In the genomic region with DNA sequence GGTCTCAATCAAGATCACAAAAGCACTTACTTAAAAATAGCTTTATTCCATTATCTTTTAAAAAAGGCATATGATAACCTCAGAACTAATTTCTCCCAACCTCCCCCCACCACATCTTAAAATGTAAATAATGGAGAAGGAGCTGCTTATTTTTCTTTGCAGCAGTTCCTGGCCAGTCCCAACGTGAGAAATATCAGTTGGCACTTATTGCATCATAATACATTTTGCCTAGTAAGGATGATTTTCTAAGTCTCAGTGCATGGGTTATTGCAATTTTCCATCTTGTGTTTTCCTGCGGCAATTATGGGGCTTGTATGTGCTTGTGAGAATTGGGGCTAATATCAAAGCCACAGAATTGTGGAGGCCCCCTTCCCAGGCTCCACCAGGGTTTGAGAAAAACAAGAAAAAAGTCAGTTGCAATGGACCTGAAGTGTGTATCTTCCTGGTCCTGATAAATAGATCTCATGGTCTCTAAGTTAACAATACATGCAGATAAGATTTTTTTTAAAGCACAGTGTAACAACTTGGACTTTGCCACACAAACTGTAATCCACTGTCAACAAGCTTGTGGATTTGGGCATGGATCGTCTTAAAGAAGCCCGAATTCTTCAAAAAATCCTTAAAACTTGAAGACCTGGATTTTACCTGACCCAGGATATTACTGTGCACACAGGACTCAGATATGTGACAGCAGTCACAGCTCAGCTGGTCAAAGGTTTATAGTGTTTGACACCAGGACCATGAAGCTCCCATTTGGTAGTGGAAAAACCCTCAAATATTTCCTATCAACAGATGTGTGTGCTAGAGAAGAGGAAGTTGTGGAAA, we compare ENCODE assay signal across 10 cellular contexts. TPM values are rescaled to one million over a fixed set of nuclear protein-coding genes. Genes with fewer than 3 reads are reported as not detected.
DNase-seq lines count a peak whose midpoint lies in the region; ATAC-seq, FAIRE-seq and TF ChIP-seq lines count a peak whose summit lies in the region.
"Had no signal": no experiment of that assay in that cellular context is flagged by ENCODE, and none has a peak within 500 bp of the region (broad histone marks: within the 10 kb centered on the region; RNA-seq: fewer than 3 reads in every experiment).

No MANE protein-coding gene starts in this region.

- intact Hi-C loops in CD8-positive, alpha-beta T cell (cut with DNase I, micrococcal nuclease), result loop anchor here (2.0 to 10.0 kb wide), 3 partner anchors 59 to 1601 kb away; partner anchors contain the start of gene PRKAB1 (in 1 of the 2)
- intact Hi-C loops in K562 (cut with micrococcal nuclease), result loop anchor here (5.0 kb wide), 1 partner anchor 39 kb away; the partner anchor contains the start of gene VSIG10
- intact Hi-C loops in naive thymus-derived CD4-positive, alpha-beta T cell (cut with micrococcal nuclease), result loop anchor here (2.0 to 10.0 kb wide), 9 partner anchors 39 to 1601 kb away; partner anchors contain the start of genes FBXO21 (in 1 of the 2), PRKAB1 (in 1 of the 2), RNFT2 (in 1 of the 2) and SPRING1 (in 1 of the 2)

- peaks cover 32% of the 10 kb centered on the region for H3K79me2 ChIP-seq in K562 (ENCODE audit: control insufficient read depth, insufficient read depth, low read length)

- no peaks in the 10 kb centered on the region for H3K9me1 ChIP-seq in K562 (ENCODE audit: control insufficient read depth, insufficient read depth, low read length)

- 47% methylated on average over 4 of the region's 4 CpGs for WGBS in K562 (ENCODE audit: insufficient coverage, low coverage, missing lambda C conversion rate)

- in situ Hi-C loops in K562 (cut with MboI), result no loop called here

- peak overlapping the region; percentile 47 for H3K4me3 Mint-ChIP-seq in CD8-positive, alpha-beta T cell
- peak overlapping the region; percentile 39 to 100 (median 84) for H3K4me3 Mint-ChIP-seq in naive thymus-derived CD4-positive, alpha-beta T cell

- peaks cover 6% of the 10 kb centered on the region for H3K27me3 Mint-ChIP-seq in CD8-positive, alpha-beta T cell (ENCODE audit: low read depth)
- H3K27me3 Mint-ChIP-seq in naive thymus-derived CD4-positive, alpha-beta T cell, result peaks cover 0 to 9% (median 0%) of the 10 kb centered on the region in 5 donors

- peaks cover 5% of the 10 kb centered on the region; the same call in 1 of the 2 replicates for H4K20me1 ChIP-seq in K562 (replicated peaks; ENCODE audit: control insufficient read depth, insufficient read depth, low read length)

- no peak overlapping the region for H3K27ac Mint-ChIP-seq in CD8-positive, alpha-beta T cell
- H3K27ac Mint-ChIP-seq in naive thymus-derived CD4-positive, alpha-beta T cell, result peak overlapping the region in 3 of 9 donors; percentile 31 to 98 (median 51)

- no peak for TF ChIP-seq CTCF in CD8-positive, alpha-beta T cell (IDR thresholded peaks at IDR 0.05)
- TF ChIP-seq CTCF in K562 (IDR thresholded peaks at IDR 0.05 in 2 of 3, conservative IDR thresholded peaks at IDR 0.05 in 1 of 3; ENCODE audit: insufficient read depth in 2 of 3, low read depth in 1 of 3, low read length in 3 of 3), result no peak

- no peak overlapping the region for H3K9ac ChIP-seq in K562 (ENCODE audit: insufficient read depth in 1 of 2, low read depth in 2 of 2, low read length in 2 of 2)

- no peaks in the 10 kb centered on the region for H3K36me3 ChIP-seq in CD8-positive, alpha-beta T cell (ENCODE audit: insufficient read depth, low read length)
- no peaks in the 10 kb centered on the region for H3K36me3 ChIP-seq in K562 (ENCODE audit: control insufficient read depth, insufficient read depth, low read length)
- peaks cover 0 to 8% (median 0%) of the 10 kb centered on the region in 3 experiments for H3K36me3 ChIP-seq in naive thymus-derived CD4-positive, alpha-beta T cell (ENCODE audit: control insufficient read depth in 2 of 3, insufficient read depth in 3 of 3, low read length in 3 of 3)

- no peaks in the 10 kb centered on the region for H3K27me3 ChIP-seq in CD8-positive, alpha-beta T cell (ENCODE audit: insufficient read depth, low read length)
- peaks cover 5 to 13% of the 10 kb centered on the region in 2 experiments; a peak in 4 of 5 replicates for H3K27me3 ChIP-seq in K562 (ENCODE audit: control insufficient read depth in 2 of 2, insufficient read depth in 2 of 2, low read length in 2 of 2)
- H3K27me3 ChIP-seq in naive thymus-derived CD4-positive, alpha-beta T cell (ENCODE audit: control insufficient read depth in 2 of 2, insufficient read depth in 2 of 2, low read length in 2 of 2), result no peaks in the 10 kb centered on the region

- H3K4me3 ChIP-seq in CD8-positive, alpha-beta T cell (ENCODE audit: low read depth, low read length), result no peak overlapping the region
- no peak overlapping the region for H3K4me3 ChIP-seq in K562
- H3K4me3 ChIP-seq in naive thymus-derived CD4-positive, alpha-beta T cell (ENCODE audit: low read length), result no peak overlapping the region

- peaks cover 55% of the 10 kb centered on the region for H3K4me1 Mint-ChIP-seq in CD8-positive, alpha-beta T cell (ENCODE audit: low read depth)
- peaks cover 42 to 75% (median 62%) of the 10 kb centered on the region in 7 donors for H3K4me1 Mint-ChIP-seq in naive thymus-derived CD4-positive, alpha-beta T cell

- TF ChIP-seq EP300 in K562 (IDR thresholded peaks at IDR 0.05; ENCODE audit: low read length), result peak; percentile 33; the same call in 1 of the 2 replicates

- no TSS peak for BruUV-seq in K562 (replicated peaks; lab: Mats Ljungman, UMichigan)

- ATAC-seq in CD8-positive, alpha-beta T cell, result no peak
- ATAC-seq in K562 (no peak), HG02884 (IDR thresholded peaks at IDR 0.05; ENCODE audit: unreplicated experiment) (no peak), GM21526 (IDR thresholded peaks at IDR 0.05; ENCODE audit: low FRiP score, unreplicated experiment) (no peak)
- ATAC-seq in naive thymus-derived CD4-positive, alpha-beta T cell, result no peak

- no peaks in the 10 kb centered on the region for H3K9me3 ChIP-seq in CD8-positive, alpha-beta T cell (ENCODE audit: low read length)
- no peaks in the 10 kb centered on the region for H3K9me3 ChIP-seq in K562 (replicated peaks; ENCODE audit: control insufficient read depth, insufficient read depth, low read depth, low read length)
- no peaks in the 10 kb centered on the region for H3K9me3 ChIP-seq in naive thymus-derived CD4-positive, alpha-beta T cell (ENCODE audit: control insufficient read depth in 2 of 3, low read length in 3 of 3)

- CTCF ChIA-PET in CD8-positive, alpha-beta T cell (lab: Charles Lee), result interaction anchor here (0.8 to 1.8 kb wide), 5 partner anchors 7 to 68 kb away, joined by 3 to 7 read pairs (median 5); no protein-coding TSS in a partner anchor
- CTCF ChIA-PET in K562 (lab: Yijun Ruan, JAX; ENCODE audit: low intra/inter-chr PET ratio), result interaction anchor here (0.6 kb wide), 1 partner anchor 35 kb away, joined by 3 read pairs; no protein-coding TSS in a partner anchor
- CTCF ChIA-PET in naive thymus-derived CD4-positive, alpha-beta T cell (lab: Charles Lee), result interaction anchor here (1.0 to 1.6 kb wide), 2 partner anchors 9 to 312 kb away, joined by 3 to 10 read pairs; partner anchors contain the start of gene SUDS3

- no peaks in the 10 kb centered on the region for H3K9me3 Mint-ChIP-seq in CD8-positive, alpha-beta T cell
- H3K9me3 Mint-ChIP-seq in naive thymus-derived CD4-positive, alpha-beta T cell, result no peaks in the 10 kb centered on the region

- peak; percentile 23 for FAIRE-seq in K562 (lab: Jason Lieb, UNC)

- TF ChIP-seq RAD21 in K562 (CRISPR knock-in tag; conservative IDR thresholded peaks at IDR 0.05 in 1 of 2, IDR thresholded peaks at IDR 0.05 in 1 of 2), result no peak

- TF ChIP-seq POLR2A in K562 (conservative IDR thresholded peaks at IDR 0.05), result no peak

- POLR2A ChIA-PET in CD8-positive, alpha-beta T cell (lab: Charles Lee), result interaction anchor here (0.6 to 1.9 kb wide), 5 partner anchors 72 to 313 kb away, joined by 3 to 7 read pairs (median 5); partner anchors contain the start of genes PEBP1 and SUDS3
- POLR2A ChIA-PET in K562 (lab: Yijun Ruan, JAX), result interaction anchor here (0.6 to 2.5 kb wide), 6 partner anchors 10 to 1654 kb away, joined by 3 to 7 read pairs (median 4); partner anchors contain the start of gene PEBP1
- POLR2A ChIA-PET in naive thymus-derived CD4-positive, alpha-beta T cell (lab: Charles Lee), result interaction anchor here (0.9 to 2.0 kb wide), 3 partner anchors 47 to 312 kb away, joined by 3 to 6 read pairs (median 3); partner anchors contain the start of gene RFC5

- no peak overlapping the region for H3K4me2 ChIP-seq in K562 (ENCODE audit: insufficient read depth, low read length)

- peaks cover 8% of the 10 kb centered on the region for H3K36me3 Mint-ChIP-seq in CD8-positive, alpha-beta T cell
- H3K36me3 Mint-ChIP-seq in naive thymus-derived CD4-positive, alpha-beta T cell, result peaks cover 0 to 3% (median 0%) of the 10 kb centered on the region in 5 donors

- no peak for DNase-seq in CD8-positive, alpha-beta T cell
- peak; percentile 43 for DNase-seq in HuH-7 (ENCODE audit: low spot score)
- no peak for DNase-seq in K562 (ENCODE audit: extremely low read depth in 1 of 4, low spot score in 3 of 4)
- no peak for DNase-seq in naive thymus-derived CD4-positive, alpha-beta T cell
- no peak for DNase-seq in HPDE6-E6E7 (ENCODE audit: extremely low spot score)
- no peak for DNase-seq in NK-92 (lab: John Stamatoyannopoulos, UW; ENCODE audit: unreplicated experiment)
- DNase-seq: hippocampal formation, NCI-H2029 had no signal

- H3K4me1 ChIP-seq in CD8-positive, alpha-beta T cell (ENCODE audit: insufficient read depth, low read length), result peaks cover 40% of the 10 kb centered on the region
- peaks cover 15 to 38% of the 10 kb centered on the region in 2 experiments for H3K4me1 ChIP-seq in K562 (replicated peaks in 1 of 2; ENCODE audit: control insufficient read depth in 2 of 2, insufficient read depth in 2 of 2, low read length in 2 of 2)
- H3K4me1 ChIP-seq in naive thymus-derived CD4-positive, alpha-beta T cell (ENCODE audit: control insufficient read depth in 2 of 2, insufficient read depth in 2 of 2, low read length in 2 of 2), result peaks cover 13 to 32% of the 10 kb centered on the region in 2 donors

- H2AFZ ChIP-seq in K562 (ENCODE audit: low read depth, low read length), result no peak overlapping the region

- no peak overlapping the region for H3K27ac ChIP-seq in CD8-positive, alpha-beta T cell (ENCODE audit: low read depth, low read length)
- H3K27ac ChIP-seq in K562 (ENCODE audit: extremely low read depth, low read depth, low read length), result no peak overlapping the region
- no peak overlapping the region for H3K27ac ChIP-seq in naive thymus-derived CD4-positive, alpha-beta T cell (ENCODE audit: low read depth, low read length)

RNA-seq across cellular contexts. Expression of gene WSB2, which starts 2.8 kb away (rescaled TPM):
- 10 to 100 TPM; 16.4 to 19.5 TPM for total RNA-seq in CD8-positive, alpha-beta T cell
- 33.8 and 42.8 TPM in 2 replicates for total RNA-seq in K562 (2011; cell fraction: chromatin; rRNA removed; ENCODE audit: low replicate concordance)
- total RNA-seq in K562 (2011; cell fraction: nucleolus; rRNA removed), result 35.4 and 37.2 TPM in 2 replicates
- 39.2 and 65.9 TPM in 2 replicates for total RNA-seq in K562 (2011; cell fraction: nucleoplasm; rRNA removed)
- total RNA-seq in K562 (2014; rRNA removed) (59.8 and 98.7 TPM in 2 replicates), K562 (2014; rRNA removed; fragmentation: Illumina TruSeq; extraction: Trizol) (45.0 and 48.3 TPM in 2 replicates), K562 (2015; rRNA removed; fragmentation: Illumina TruSeq; extraction: Trizol) (51.8 and 52.8 TPM in 2 replicates), K562 (2021) (62.8 and 66.9 TPM in 2 replicates)
- polyA plus RNA-seq in K562 (2011; rRNA removed) (52.6 and 72.3 TPM in 2 replicates), K562 (2014; fragmentation: Illumina TruSeq; extraction: Trizol) (74.5 and 77.6 TPM in 2 replicates), K562 (2014; fragmentation: Nextera tagmentation; extraction: Ambion mirVana) (10 to 100 TPM; 31.4 to 32.4 TPM), K562 (2014; rRNA removed) (36.3 and 37.7 TPM in 2 replicates)
- 82.4 and 93.3 TPM in 2 replicates for polyA plus RNA-seq in K562 (2011; cell fraction: cytosol; rRNA removed)
- 35.6 and 37.5 TPM in 2 replicates for polyA plus RNA-seq in K562 (2011; cell fraction: nucleus; rRNA removed)
- polyA plus RNA-seq in K562 (2012), result 46.9 and 92.1 TPM in 2 replicates
- polyA minus RNA-seq in K562 (2011; rRNA and poly(A)+ RNA removed), result 156 and 175 TPM in 2 replicates
- 87.4 and 95.6 TPM in 2 replicates for polyA minus RNA-seq in K562 (2011; cell fraction: cytosol; rRNA and poly(A)+ RNA removed)
- 18.2 and 32.1 TPM in 2 replicates for polyA minus RNA-seq in K562 (2011; cell fraction: nucleus; rRNA and poly(A)+ RNA removed)
- 10 to 100 TPM; 12.2 to 52.2 (median 19.1) TPM for total RNA-seq in naive thymus-derived CD4-positive, alpha-beta T cell
- polyA plus RNA-seq in naive thymus-derived CD4-positive, alpha-beta T cell, result 10 to 100 TPM; 10.2 to 10.6 TPM

RNA-seq across cellular contexts. Expression of gene VSIG10, which starts 40.0 kb away (rescaled TPM):
- total RNA-seq in CD8-positive, alpha-beta T cell, result 1 to 10 TPM; 1.0 to 2.3 TPM
- 2.7 and 12.4 TPM in 2 replicates for total RNA-seq in K562 (2011; cell fraction: chromatin; rRNA removed; ENCODE audit: low replicate concordance)
- 4.5 and 5.4 TPM in 2 replicates for total RNA-seq in K562 (2011; cell fraction: nucleolus; rRNA removed)
- 7.1 and 9.4 TPM in 2 replicates for total RNA-seq in K562 (2011; cell fraction: nucleoplasm; rRNA removed)
- total RNA-seq in K562 (2014; rRNA removed) (7.1 and 8.8 TPM in 2 replicates), K562 (2014; rRNA removed; fragmentation: Illumina TruSeq; extraction: Trizol) (4.1 and 5.4 TPM in 2 replicates), K562 (2015; rRNA removed; fragmentation: Illumina TruSeq; extraction: Trizol) (6.0 TPM in 2 replicates), K562 (2021) (3.8 and 4.7 TPM in 2 replicates)
- polyA plus RNA-seq in K562 (2011; rRNA removed) (4.3 and 10.8 TPM in 2 replicates), K562 (2014; fragmentation: Illumina TruSeq; extraction: Trizol) (3.7 and 4.2 TPM in 2 replicates), K562 (2014; fragmentation: Nextera tagmentation; extraction: Ambion mirVana) (1 to 10 TPM; 4.7 to 5.3 TPM), K562 (2014; rRNA removed) (4.0 and 6.5 TPM in 2 replicates)
- 4.2 and 10.0 TPM in 2 replicates for polyA plus RNA-seq in K562 (2011; cell fraction: cytosol; rRNA removed)
- polyA plus RNA-seq in K562 (2011; cell fraction: nucleus; rRNA removed), result 8.3 and 15.8 TPM in 2 replicates
- polyA plus RNA-seq in K562 (2012), result 3.0 and 3.9 TPM in 2 replicates
- 3.0 and 7.6 TPM in 2 replicates for polyA minus RNA-seq in K562 (2011; rRNA and poly(A)+ RNA removed)
- 3.7 and 8.2 TPM in 2 replicates for polyA minus RNA-seq in K562 (2011; cell fraction: cytosol; rRNA and poly(A)+ RNA removed)
- 2.7 and 12.0 TPM in 2 replicates for polyA minus RNA-seq in K562 (2011; cell fraction: nucleus; rRNA and poly(A)+ RNA removed)
- 1 to 10 TPM; 3.9 to 8.5 (median 5.3) TPM for total RNA-seq in naive thymus-derived CD4-positive, alpha-beta T cell
- 1 to 10 TPM; 1.5 to 5.5 TPM for polyA plus RNA-seq in naive thymus-derived CD4-positive, alpha-beta T cell

RNA-seq across cellular contexts. Expression of gene RFC5, which starts 47.3 kb away (rescaled TPM):
- 10 to 100 TPM in 1 of 2 experiments, 1 to 10 TPM in 1; 9.9 to 13.8 TPM for total RNA-seq in CD8-positive, alpha-beta T cell
- 115 and 120 TPM in 2 replicates for total RNA-seq in K562 (2011; cell fraction: chromatin; rRNA removed; ENCODE audit: low replicate concordance)
- total RNA-seq in K562 (2011; cell fraction: nucleolus; rRNA removed), result 65.7 and 71.2 TPM in 2 replicates
- total RNA-seq in K562 (2011; cell fraction: nucleoplasm; rRNA removed), result 72.1 and 77.7 TPM in 2 replicates
- total RNA-seq in K562 (2014; rRNA removed) (85.3 and 91.1 TPM in 2 replicates), K562 (2014; rRNA removed; fragmentation: Illumina TruSeq; extraction: Trizol) (92.6 and 92.7 TPM in 2 replicates), K562 (2015; rRNA removed; fragmentation: Illumina TruSeq; extraction: Trizol) (86.3 and 90.2 TPM in 2 replicates), K562 (2021) (61.8 and 67.5 TPM in 2 replicates)
- polyA plus RNA-seq in K562 (2011; rRNA removed) (80.3 and 110 TPM in 2 replicates), K562 (2014; fragmentation: Illumina TruSeq; extraction: Trizol) (105 and 107 TPM in 2 replicates), K562 (2014; fragmentation: Nextera tagmentation; extraction: Ambion mirVana) (100 to 1,000 TPM; 180 to 189 TPM), K562 (2014; rRNA removed) (92.9 and 105 TPM in 2 replicates)
- polyA plus RNA-seq in K562 (2011; cell fraction: cytosol; rRNA removed), result 75.8 and 83.5 TPM in 2 replicates
- polyA plus RNA-seq in K562 (2011; cell fraction: nucleus; rRNA removed), result 82.7 and 100 TPM in 2 replicates
- 54.6 and 62.9 TPM in 2 replicates for polyA plus RNA-seq in K562 (2012)
- polyA minus RNA-seq in K562 (2011; rRNA and poly(A)+ RNA removed), result 99.3 and 125 TPM in 2 replicates
- 42.2 and 55.9 TPM in 2 replicates for polyA minus RNA-seq in K562 (2011; cell fraction: cytosol; rRNA and poly(A)+ RNA removed)
- polyA minus RNA-seq in K562 (2011; cell fraction: nucleus; rRNA and poly(A)+ RNA removed), result 29.5 and 37.5 TPM in 2 replicates
- 10 to 100 TPM in 3 of 5 experiments, 1 to 10 TPM in 2; 6.3 to 40.3 (median 15.6) TPM for total RNA-seq in naive thymus-derived CD4-positive, alpha-beta T cell
- polyA plus RNA-seq in naive thymus-derived CD4-positive, alpha-beta T cell, result 10 to 100 TPM; 19.0 to 20.5 TPM
